In genomic region chr1:198212675-198213074, GRCh38 we compare ENCODE assay signal across 16 cellular contexts. TPM values are rescaled to one million over a fixed set of nuclear protein-coding genes. Genes with fewer than 3 reads are reported as not detected.
DNase-seq lines count a peak whose midpoint lies in the region; ATAC-seq, FAIRE-seq and TF ChIP-seq lines count a peak whose summit lies in the region.
"Had no signal": no experiment of that assay in that cellular context is flagged by ENCODE, and none has a peak within 500 bp of the region (broad histone marks: within the 10 kb centered on the region; RNA-seq: fewer than 3 reads in every experiment).

No MANE protein-coding gene starts in this region.

- FAIRE-seq in RCC 7860 (lab: Jason Lieb, UNC), result no peak
- FAIRE-seq: A204.1 had no signal

- H3K4me1 ChIP-seq in gastrocnemius medialis, result no peaks in the 10 kb centered on the region
- H3K4me1 ChIP-seq in ovary (ENCODE audit: insufficient read depth), result no peaks in the 10 kb centered on the region
- H3K4me1 ChIP-seq: right lobe of liver, SJCRH30 had no signal

- TF ChIP-seq POLR2A in gastrocnemius medialis (IDR thresholded peaks at IDR 0.05), result no peak
- no peak for TF ChIP-seq POLR2A in ovary (IDR thresholded peaks at IDR 0.05)

- H3K4me3 Mint-ChIP-seq in activated CD4-positive, alpha-beta T cell treated with anti-CD3 and anti-CD28 coated beads for 36 hours, result no peak overlapping the region
- no peak overlapping the region for H3K4me3 Mint-ChIP-seq in stimulated activated effector memory CD8-positive, alpha-beta T cell treated with anti-CD3 and anti-CD28 coated beads, Interleukin-12 subunit alpha, Interleukin-12 subunit beta, amount 100 ng/mL, for 72 hours
- H3K4me3 Mint-ChIP-seq: mesothelial cell of epicardium had no signal

- DNase-seq in activated CD4-positive, alpha-beta T cell treated with anti-CD3 and anti-CD28 coated beads for 36 hours, result no peak
- DNase-seq in activated CD4-positive, alpha-beta T cell treated with anti-CD3 and anti-CD28 coated beads, Interleukin-2, amount 50 U/mL, for 1 hour, result no peak
- peak; percentile 30 for DNase-seq in RCC 7860 (ENCODE audit: low spot score)
- peak; percentile 99 for DNase-seq in fibroblast of mammary gland (ENCODE audit: low read depth)
- no peak for DNase-seq in stimulated activated effector memory CD8-positive, alpha-beta T cell treated with anti-CD3 and anti-CD28 coated beads, Interleukin-12 subunit alpha, Interleukin-12 subunit beta, amount 100 ng/mL, for 72 hours (ENCODE audit: low spot score in 2 of 2)
- DNase-seq in gastrocnemius medialis, result no peak
- no peak for DNase-seq in NOMO-1 treated with DMSO at 0.1 percent for 48 hours (lab: John Stamatoyannopoulos, UW; ENCODE audit: unreplicated experiment)
- no peak for DNase-seq in ovary
- DNase-seq: activated CD4-positive, alpha-beta T cell treated with anti-CD3 and anti-CD28 coated beads for 1 hour; activated gamma-delta T cell treated with Interleukin-2 at 50 U/mL for 16 hours; DMS79; KG1; right lobe of liver; SJCRH30 had no signal

- H3K27ac ChIP-seq in gastrocnemius medialis (no peak overlapping the region), ovary (no peak overlapping the region)
- H3K27ac ChIP-seq: right lobe of liver, SJCRH30 had no signal

- H3K27me3 ChIP-seq in gastrocnemius medialis (no peaks in the 10 kb centered on the region), ovary (no peaks in the 10 kb centered on the region)
- H3K27me3 ChIP-seq: right lobe of liver, SJCRH30 had no signal

- H3K36me3 Mint-ChIP-seq in activated CD4-positive, alpha-beta T cell treated with anti-CD3 and anti-CD28 coated beads for 36 hours (ENCODE audit: low read depth), result peaks cover 18% of the 10 kb centered on the region
- peaks cover 28% of the 10 kb centered on the region for H3K36me3 Mint-ChIP-seq in stimulated activated effector memory CD8-positive, alpha-beta T cell treated with anti-CD3 and anti-CD28 coated beads, Interleukin-12 subunit alpha, Interleukin-12 subunit beta, amount 100 ng/mL, for 72 hours

- ATAC-seq in activated CD4-positive, alpha-beta T cell treated with anti-CD3 and anti-CD28 coated beads for 36 hours, result peak; percentile 57
- ATAC-seq in stimulated activated effector memory CD8-positive, alpha-beta T cell treated with anti-CD3 and anti-CD28 coated beads, Interleukin-12 subunit alpha, Interleukin-12 subunit beta, amount 100 ng/mL, for 72 hours, result peak; percentile 86
- no peak for ATAC-seq in gastrocnemius medialis

- H3K4me3 ChIP-seq in fibroblast of mammary gland (ENCODE audit: control insufficient read depth, low read depth, low read length), result no peak overlapping the region
- no peak overlapping the region for H3K4me3 ChIP-seq in gastrocnemius medialis
- H3K4me3 ChIP-seq in ovary, result no peak overlapping the region
- H3K4me3 ChIP-seq: right lobe of liver, SJCRH30 had no signal

- H3K27me3 Mint-ChIP-seq in activated CD4-positive, alpha-beta T cell treated with anti-CD3 and anti-CD28 coated beads for 36 hours, result no peaks in the 10 kb centered on the region

- in situ Hi-C loops in gastrocnemius medialis (cut with MboI; ENCODE audit: low sequenced_read_pairs in 4 of 4), result no loop called here

- intact Hi-C loops in activated CD4-positive, alpha-beta T cell treated with anti-CD3 and anti-CD28 coated beads for 36 hours (cut with DNase I, micrococcal nuclease), result no loop called here
- intact Hi-C loops in gastrocnemius medialis (cut with DNase I; ENCODE audit: low total_unique reads), result no loop called here
- intact Hi-C loops in ovary (cut with DNase I), result no loop called here

- WGBS in ovary, 3 donors, result 93 to 100% (median 97%) methylated on average over 3 of the region's 3 CpGs

- peaks cover 9% of the 10 kb centered on the region for H3K9me3 Mint-ChIP-seq in activated CD4-positive, alpha-beta T cell treated with anti-CD3 and anti-CD28 coated beads for 36 hours (ENCODE audit: low read depth)
- H3K9me3 Mint-ChIP-seq in stimulated activated effector memory CD8-positive, alpha-beta T cell treated with anti-CD3 and anti-CD28 coated beads, Interleukin-12 subunit alpha, Interleukin-12 subunit beta, amount 100 ng/mL, for 72 hours, result peaks cover 13% of the 10 kb centered on the region

- POLR2A ChIA-PET in activated CD4-positive, alpha-beta T cell treated with anti-CD3 and anti-CD28 coated beads for 36 hours (lab: Charles Lee), result no interaction called here

- H3K36me3 ChIP-seq in gastrocnemius medialis, result no peaks in the 10 kb centered on the region
- no peaks in the 10 kb centered on the region for H3K36me3 ChIP-seq in ovary
- H3K36me3 ChIP-seq: right lobe of liver, SJCRH30 had no signal

- CTCF ChIA-PET in activated CD4-positive, alpha-beta T cell treated with anti-CD3 and anti-CD28 coated beads for 36 hours (lab: Charles Lee), result no interaction called here

- no peak overlapping the region for H3K27ac Mint-ChIP-seq in activated CD4-positive, alpha-beta T cell treated with anti-CD3 and anti-CD28 coated beads for 36 hours
- peak overlapping the region; percentile 26 for H3K27ac Mint-ChIP-seq in stimulated activated effector memory CD8-positive, alpha-beta T cell treated with anti-CD3 and anti-CD28 coated beads, Interleukin-12 subunit alpha, Interleukin-12 subunit beta, amount 100 ng/mL, for 72 hours
- H3K27ac Mint-ChIP-seq: mesothelial cell of epicardium had no signal

- TF ChIP-seq EP300 in ovary (IDR thresholded peaks at IDR 0.05), result no peak

- H3K4me1 Mint-ChIP-seq in activated CD4-positive, alpha-beta T cell treated with anti-CD3 and anti-CD28 coated beads for 36 hours, result peaks cover 24% of the 10 kb centered on the region
- H3K4me1 Mint-ChIP-seq in stimulated activated effector memory CD8-positive, alpha-beta T cell treated with anti-CD3 and anti-CD28 coated beads, Interleukin-12 subunit alpha, Interleukin-12 subunit beta, amount 100 ng/mL, for 72 hours, result peaks cover 32% of the 10 kb centered on the region
- H3K4me1 Mint-ChIP-seq: mesothelial cell of epicardium had no signal

- H3K9me3 ChIP-seq in gastrocnemius medialis, result peaks cover 0 to 3% (median 0%) of the 10 kb centered on the region in 3 donors
- no peaks in the 10 kb centered on the region for H3K9me3 ChIP-seq in ovary

- TF ChIP-seq CTCF in fibroblast of mammary gland (conservative IDR thresholded peaks at IDR 0.05; ENCODE audit: control insufficient read depth, insufficient read depth, low read depth, low read length) (peak; percentile 18), gastrocnemius medialis (IDR thresholded peaks at IDR 0.05 in 4 of 5, conservative IDR thresholded peaks at IDR 0.05 in 1 of 5) (no peak), ovary (IDR thresholded peaks at IDR 0.05) (no peak)

RNA-seq across cellular contexts. Expression of gene NEK7, which starts 55.9 kb away (rescaled TPM):
- total RNA-seq in activated CD4-positive, alpha-beta T cell treated with anti-CD3 and anti-CD28 coated beads for 36 hours, result 10 to 100 TPM; 46.9 to 49.0 TPM
- total RNA-seq in gastrocnemius medialis (100 to 1,000 TPM in 3 of 4 donors, 10 to 100 TPM in 1; 98.1 to 152 (median 118) TPM), ovary (10 to 100 TPM; 56.3 to 87.0 (median 61.7) TPM)
- polyA plus RNA-seq in ovary, result 10 to 100 TPM; 25.0 to 35.8 TPM

Comparison
In these comparisons a context has a peak if more than half of its experiments do, and no peak if none do; other contexts are left out.
1. ATAC-seq: peak in activated CD4-positive, alpha-beta T cell treated with anti-CD3 and anti-CD28 coated beads for 36 hours (single experiment) and stimulated activated effector memory CD8-positive, alpha-beta T cell treated with anti-CD3 and anti-CD28 coated beads, Interleukin-12 subunit alpha, Interleukin-12 subunit beta, amount 100 ng/mL, for 72 hours (single experiment); none in gastrocnemius medialis (0 of 2).
2. DNase-seq: peak in RCC 7860 (single experiment) and fibroblast of mammary gland (single experiment); none in activated CD4-positive, alpha-beta T cell treated with anti-CD3 and anti-CD28 coated beads for 36 hours (single experiment), activated CD4-positive, alpha-beta T cell treated with anti-CD3 and anti-CD28 coated beads, Interleukin-2, amount 50 U/mL, for 1 hour (single experiment), stimulated activated effector memory CD8-positive, alpha-beta T cell treated with anti-CD3 and anti-CD28 coated beads, Interleukin-12 subunit alpha, Interleukin-12 subunit beta, amount 100 ng/mL, for 72 hours (0 of 2), gastrocnemius medialis (0 of 2), NOMO-1 treated with DMSO at 0.1 percent for 48 hours (single experiment) and ovary (0 of 5).